In the genomic region with DNA sequence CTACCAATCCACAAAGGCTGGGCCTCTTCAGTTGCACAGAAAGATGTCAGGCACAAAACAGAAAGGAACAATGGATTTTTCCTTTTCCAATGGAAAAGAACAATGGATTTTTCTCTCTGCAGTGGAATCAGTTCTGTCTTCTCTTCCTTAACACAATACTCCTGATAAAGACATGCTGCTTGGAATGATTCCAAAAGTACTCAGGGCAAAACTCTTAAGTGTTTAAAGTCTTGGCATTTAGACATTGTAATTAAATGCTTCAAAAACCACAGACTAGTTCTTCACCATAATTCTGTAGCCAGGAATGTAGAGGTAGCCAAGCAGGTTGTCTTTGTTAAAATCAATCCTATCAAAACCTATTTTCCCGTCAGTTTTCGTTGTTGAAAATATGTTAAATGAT, we compare ENCODE assay signal across 8 cellular contexts. TPM values are rescaled to one million over a fixed set of nuclear protein-coding genes. Genes with fewer than 3 reads are reported as not detected.
DNase-seq lines count a peak whose midpoint lies in the region; TF ChIP-seq lines count a peak whose summit lies in the region.
"Had no signal": no experiment of that assay in that cellular context is flagged by ENCODE, and none has a peak within 500 bp of the region (broad histone marks: within the 10 kb centered on the region; RNA-seq: fewer than 3 reads in every experiment).

No MANE protein-coding gene starts in this region.

- 68% methylated on average over 2 of the region's 2 CpGs for WGBS in esophagus muscularis mucosa
- WGBS in prostate gland: 31% methylated on average over 2 of the region's 2 CpGs

- H3K4me3 ChIP-seq in HAP-1: no peak overlapping the region
- H3K4me3 ChIP-seq in esophagus muscularis mucosa: no peak overlapping the region
- H3K4me3 ChIP-seq in prostate gland: no peak overlapping the region

- H3K27me3 ChIP-seq in HAP-1 (ENCODE audit: low read depth) (no peaks in the 10 kb centered on the region), esophagus muscularis mucosa (no peaks in the 10 kb centered on the region), prostate gland (replicated peaks; ENCODE audit: insufficient read depth) (no peaks in the 10 kb centered on the region)

- H3K4me1 ChIP-seq in HAP-1: peaks cover 44% of the 10 kb centered on the region
- H3K4me1 ChIP-seq in esophagus muscularis mucosa: peaks cover 28 to 87% (median 77%) of the 10 kb centered on the region in 4 donors
- H3K4me1 ChIP-seq in prostate gland (replicated peaks): no peaks in the 10 kb centered on the region

- DNase-seq in HAP-1 (ENCODE audit: low spot score in 2 of 2): peak; percentile 26 to 76
- DNase-seq in NCI-H524 (lab: John Stamatoyannopoulos, UW): peak; percentile 41 to 49
- no peak for DNase-seq in esophagus muscularis mucosa (ENCODE audit: extremely low spot score)
- DNase-seq in prostate gland (ENCODE audit: low spot score): peak; percentile 16
- no peak for DNase-seq in GF-D8 (lab: John Stamatoyannopoulos, UW)
- DNase-seq in RKO (ENCODE audit: low spot score): no peak
- no peak for DNase-seq in ecto neural progenitor cell (ENCODE audit: low spot score)
- DNase-seq: activated CD4-positive, alpha-beta memory T cell treated with anti-CD3 and anti-CD28 coated beads for 36 hours had no signal

- H3K9me3 ChIP-seq in HAP-1 (no peaks in the 10 kb centered on the region), esophagus muscularis mucosa (no peaks in the 10 kb centered on the region), prostate gland (no peaks in the 10 kb centered on the region)

- intact Hi-C loops in esophagus muscularis mucosa (cut with DNase I): loop anchor here (2.0 kb wide), 1 partner anchor 47 kb away; the partner anchor contains the start of genes STRADB and TRAK2
- intact Hi-C loops in prostate gland (cut with DNase I): no loop called here

- TF ChIP-seq EP300 in esophagus muscularis mucosa (IDR thresholded peaks at IDR 0.05): no peak

- H3K27ac ChIP-seq in esophagus muscularis mucosa (replicated peaks in 1 of 4): peak overlapping the region in 3 of 4 donors; percentile 9 to 76 (median 71)
- no peak overlapping the region for H3K27ac ChIP-seq in prostate gland

- H3K36me3 ChIP-seq in HAP-1 (replicated peaks): no peaks in the 10 kb centered on the region
- peaks cover 0 to 8% (median 3%) of the 10 kb centered on the region in 4 donors for H3K36me3 ChIP-seq in esophagus muscularis mucosa
- H3K36me3 ChIP-seq in prostate gland: no peaks in the 10 kb centered on the region

- TF ChIP-seq CTCF in esophagus muscularis mucosa (IDR thresholded peaks at IDR 0.05) (no peak), prostate gland (IDR thresholded peaks at IDR 0.05) (no peak)

- TF ChIP-seq POLR2A in esophagus muscularis mucosa (IDR thresholded peaks at IDR 0.05; ENCODE audit: low read depth): no peak
- TF ChIP-seq POLR2A in prostate gland (IDR thresholded peaks at IDR 0.05): no peak

- in situ Hi-C loops in HAP-1 (cut with MboI; ENCODE audit: low sequenced_read_pairs): no loop called here

RNA-seq across cellular contexts. Expression of gene FLACC1, which starts 46.8 kb away (rescaled TPM):
- 1 to 10 TPM; 1.2 to 5.1 (median 4.2) TPM for total RNA-seq in esophagus muscularis mucosa
- under 1 TPM; 0.27 to 0.97 TPM for total RNA-seq in prostate gland

RNA-seq across cellular contexts. Expression of gene TRAK2, which starts 47.4 kb away (rescaled TPM):
- total RNA-seq in esophagus muscularis mucosa: 100 to 1,000 TPM in 2 of 4 donors, 10 to 100 TPM in 2; 73.1 to 114 (median 91.6) TPM
- total RNA-seq in prostate gland: 10 to 100 TPM; 16.9 to 18.9 TPM

RNA-seq across cellular contexts. Expression of gene STRADB, which starts 47.6 kb away (rescaled TPM):
- 10 to 100 TPM; 13.6 to 15.6 (median 14.1) TPM for total RNA-seq in esophagus muscularis mucosa
- 10 to 100 TPM; 20.4 to 29.8 TPM for total RNA-seq in prostate gland

Comparison
In these comparisons a context has a peak if more than half of its experiments do, and no peak if none do; other contexts are left out.
1. DNase-seq: peak in HAP-1 (2 of 2), NCI-H524 (2 of 2) and prostate gland (single experiment); none in esophagus muscularis mucosa (single experiment), GF-D8 (single experiment), RKO (single experiment) and ecto neural progenitor cell (single experiment).
2. H3K27ac ChIP-seq: peak in esophagus muscularis mucosa (3 of 4); none in prostate gland (0 of 2).